Comparison of ENCODE assay signal across 8 cellular contexts in the genomic region with DNA sequence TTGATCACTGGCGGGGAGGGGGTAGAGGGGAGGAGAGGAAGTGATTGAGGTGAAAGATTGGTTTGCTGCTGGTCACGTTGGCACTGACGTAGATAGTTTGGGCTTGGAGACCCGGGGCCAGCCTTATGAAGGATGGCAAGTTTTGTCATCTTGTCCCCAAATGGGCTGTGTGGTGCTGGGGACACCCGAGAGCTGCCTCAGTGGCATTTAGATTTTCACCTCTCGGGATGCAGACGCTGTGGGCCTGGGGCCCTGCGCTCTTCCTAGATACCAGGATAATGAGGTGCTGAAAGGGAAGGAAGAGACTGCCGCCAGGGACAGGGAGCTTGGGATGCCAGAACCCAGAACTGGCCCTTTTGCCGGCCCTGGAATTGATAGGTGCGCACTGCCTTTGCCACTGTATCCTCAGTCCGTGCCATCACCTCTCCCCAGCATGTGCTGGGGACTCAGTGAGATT. TPM values are rescaled to one million over a fixed set of nuclear protein-coding genes. Genes with fewer than 3 reads are reported as not detected.
DNase-seq lines count a peak whose midpoint lies in the region; ATAC-seq and TF ChIP-seq lines count a peak whose summit lies in the region.

No MANE protein-coding gene starts in this region.

- no peaks in the 10 kb centered on the region for H3K9me3 Mint-ChIP-seq in activated naive CD8-positive, alpha-beta T cell treated with anti-CD3 and anti-CD28 coated beads for 36 hours
- H3K9me3 Mint-ChIP-seq in naive thymus-derived CD4-positive, alpha-beta T cell: no peaks in the 10 kb centered on the region

- H3K27me3 ChIP-seq in heart right ventricle (no peaks in the 10 kb centered on the region), upper lobe of left lung (no peaks in the 10 kb centered on the region)
- H3K27me3 ChIP-seq in naive thymus-derived CD4-positive, alpha-beta T cell (ENCODE audit: control insufficient read depth in 2 of 2, insufficient read depth in 2 of 2, low read length in 2 of 2): no peaks in the 10 kb centered on the region

- peak overlapping the region; percentile 87 for H3K27ac Mint-ChIP-seq in activated naive CD8-positive, alpha-beta T cell treated with anti-CD3 and anti-CD28 coated beads for 36 hours
- H3K27ac Mint-ChIP-seq in naive thymus-derived CD4-positive, alpha-beta T cell: peak overlapping the region; percentile 54 to 97 (median 93)

- no peak for TF ChIP-seq EP300 in upper lobe of left lung (IDR thresholded peaks at IDR 0.05)

- TF ChIP-seq CTCF in heart right ventricle (IDR thresholded peaks at IDR 0.05) (no peak), upper lobe of left lung (IDR thresholded peaks at IDR 0.05) (no peak)

- H3K4me1 ChIP-seq in heart right ventricle (peaks cover 15 to 54% (median 49%) of the 10 kb centered on the region in 9 donors), upper lobe of left lung (peaks cover 44 to 58% (median 52%) of the 10 kb centered on the region in 4 donors)
- H3K4me1 ChIP-seq in naive thymus-derived CD4-positive, alpha-beta T cell (ENCODE audit: control insufficient read depth in 2 of 2, insufficient read depth in 2 of 2, low read length in 2 of 2): peaks cover 19 to 22% of the 10 kb centered on the region in 2 donors

- H3K9me3 ChIP-seq in heart right ventricle: no peaks in the 10 kb centered on the region
- no peaks in the 10 kb centered on the region for H3K9me3 ChIP-seq in naive thymus-derived CD4-positive, alpha-beta T cell (ENCODE audit: control insufficient read depth in 2 of 3, low read length in 3 of 3)
- no peaks in the 10 kb centered on the region for H3K9me3 ChIP-seq in upper lobe of left lung

- peaks cover 21% of the 10 kb centered on the region for H3K36me3 Mint-ChIP-seq in activated naive CD8-positive, alpha-beta T cell treated with anti-CD3 and anti-CD28 coated beads for 36 hours
- H3K36me3 Mint-ChIP-seq in naive thymus-derived CD4-positive, alpha-beta T cell: peaks cover 0 to 27% (median 12%) of the 10 kb centered on the region in 5 donors

- H3K4me3 Mint-ChIP-seq in activated naive CD8-positive, alpha-beta T cell treated with anti-CD3 and anti-CD28 coated beads for 36 hours: no peak overlapping the region
- H3K4me3 Mint-ChIP-seq in naive thymus-derived CD4-positive, alpha-beta T cell: peak overlapping the region; percentile 42 to 93 (median 82)

- H3K27ac ChIP-seq in heart right ventricle (peak overlapping the region in 7 of 10 donors; percentile 92 to 100 (median 96)), upper lobe of left lung (peak overlapping the region; percentile 98 to 100 (median 98))
- H3K27ac ChIP-seq in naive thymus-derived CD4-positive, alpha-beta T cell (ENCODE audit: low read depth, low read length): peak overlapping the region; percentile 99

- WGBS in heart right ventricle, 2 donors: 63 to 69% methylated on average over 12 of the region's 12 CpGs
- 62 to 67% methylated on average over 10 to 12 of the region's 12 CpGs for WGBS in upper lobe of left lung, 2 donors

- peaks cover 20% of the 10 kb centered on the region for H3K27me3 Mint-ChIP-seq in activated naive CD8-positive, alpha-beta T cell treated with anti-CD3 and anti-CD28 coated beads for 36 hours
- H3K27me3 Mint-ChIP-seq in naive thymus-derived CD4-positive, alpha-beta T cell: peaks cover 0 to 2% (median 0%) of the 10 kb centered on the region in 5 donors

- POLR2A ChIA-PET in naive thymus-derived CD4-positive, alpha-beta T cell (lab: Charles Lee): interaction anchor here (0.8 to 1.5 kb wide), 5 partner anchors 8 to 109 kb away, joined by 3 to 4 read pairs (median 3); no protein-coding TSS in a partner anchor

- CTCF ChIA-PET in naive thymus-derived CD4-positive, alpha-beta T cell (lab: Charles Lee): interaction anchor here (1.0 to 2.7 kb wide), 13 partner anchors 17 to 111 kb away, joined by 3 to 10 read pairs (median 5); no protein-coding TSS in a partner anchor

- no peak for ATAC-seq in heart right ventricle
- no peak for ATAC-seq in Right ventricle myocardium inferior
- ATAC-seq in naive thymus-derived CD4-positive, alpha-beta T cell: no peak
- ATAC-seq in upper lobe of left lung (ENCODE audit: low FRiP score in 2 of 2): no peak

- DNase-seq in heart right ventricle (no peak), Right ventricle myocardium inferior (ENCODE audit: missing footprints) (no peak), upper lobe of left lung (no peak), NCI-H1436 (lab: John Stamatoyannopoulos, UW) (no peak), amniotic stem cell (lab: John Stamatoyannopoulos, UW) (no peak)
- no peak for DNase-seq in activated naive CD8-positive, alpha-beta T cell treated with anti-CD3 and anti-CD28 coated beads for 36 hours
- peak in 1 of 9 donors; percentile 7 for DNase-seq in naive thymus-derived CD4-positive, alpha-beta T cell
- no peak for DNase-seq in stimulated activated CD4-positive, alpha-beta T cell treated with anti-CD3 and anti-CD28 coated beads, Interleukin-15, amount 100 ng/mL, for 24 hours

- H3K36me3 ChIP-seq in heart right ventricle: peaks cover 0 to 31% (median 10%) of the 10 kb centered on the region in 9 donors
- H3K36me3 ChIP-seq in naive thymus-derived CD4-positive, alpha-beta T cell (ENCODE audit: control insufficient read depth in 2 of 3, insufficient read depth in 3 of 3, low read length in 3 of 3): peaks cover 0 to 28% (median 20%) of the 10 kb centered on the region in 3 experiments
- peaks cover 0 to 31% (median 22%) of the 10 kb centered on the region in 4 donors for H3K36me3 ChIP-seq in upper lobe of left lung

- H3K4me3 ChIP-seq in heart right ventricle (peak overlapping the region in 1 of 10 donors; percentile 72), upper lobe of left lung (peak overlapping the region in 1 of 4 donors; percentile 99)
- H3K4me3 ChIP-seq in naive thymus-derived CD4-positive, alpha-beta T cell (ENCODE audit: low read length): no peak overlapping the region

- intact Hi-C loops in heart right ventricle (cut with DNase I) (loop anchor here in 9 of 10 donors (2.0 to 5.0 kb wide), 8 partner anchors 39 to 74 kb away; no protein-coding TSS in a partner anchor), Right ventricle myocardium inferior (cut with DNase I) (loop anchor here (2.0 kb wide), 1 partner anchor 16 kb away; no protein-coding TSS in a partner anchor)
- intact Hi-C loops in naive thymus-derived CD4-positive, alpha-beta T cell (cut with micrococcal nuclease): loop anchor here in 1 of 2 donors (2.0 to 5.0 kb wide), 3 partner anchors 18 to 89 kb away; a partner anchor contains a TSS

- peaks cover 34% of the 10 kb centered on the region for H3K4me1 Mint-ChIP-seq in activated naive CD8-positive, alpha-beta T cell treated with anti-CD3 and anti-CD28 coated beads for 36 hours
- peaks cover 8 to 40% (median 21%) of the 10 kb centered on the region in 7 donors for H3K4me1 Mint-ChIP-seq in naive thymus-derived CD4-positive, alpha-beta T cell

- no peak for TF ChIP-seq POLR2A in upper lobe of left lung (IDR thresholded peaks at IDR 0.05)

RNA-seq across cellular contexts. Expression of a gene that starts 1.4 kb away (rescaled TPM):
- total RNA-seq in heart right ventricle: 100 to 1,000 TPM in 2 of 10 donors, 10 to 100 TPM in 6, 1 to 10 TPM in 2; 7.7 to 189 (median 17.0) TPM
- polyA plus RNA-seq in heart right ventricle: 10 to 100 TPM; 13.5 to 30.2 TPM
- 12.2 TPM for total RNA-seq in Right ventricle myocardium inferior
- 10 to 100 TPM; 16.6 to 17.9 TPM for total RNA-seq in activated naive CD8-positive, alpha-beta T cell treated with anti-CD3 and anti-CD28 coated beads for 36 hours
- total RNA-seq in naive thymus-derived CD4-positive, alpha-beta T cell: 100 to 1,000 TPM in 3 of 5 experiments, 1 to 10 TPM in 2; 8.1 to 281 (median 110) TPM
- 100 to 1,000 TPM in 1 of 2 donors, 10 to 100 TPM in 1; 58.4 to 206 TPM for polyA plus RNA-seq in naive thymus-derived CD4-positive, alpha-beta T cell
- total RNA-seq in upper lobe of left lung: 100 to 1,000 TPM in 3 of 6 donors, 10 to 100 TPM in 3; 67.1 to 173 (median 114) TPM

RNA-seq across cellular contexts. Expression of a gene that starts 17.2 kb away (rescaled TPM):
- total RNA-seq in heart right ventricle (10 to 100 TPM; 14.7 to 28.4 (median 17.1) TPM), Right ventricle myocardium inferior (16.7 TPM), upper lobe of left lung (100 to 1,000 TPM in 2 of 6 donors, 10 to 100 TPM in 4; 79.2 to 348 (median 92.3) TPM)
- 10 to 100 TPM; 18.5 to 18.7 TPM for polyA plus RNA-seq in heart right ventricle
- total RNA-seq in activated naive CD8-positive, alpha-beta T cell treated with anti-CD3 and anti-CD28 coated beads for 36 hours: 10 to 100 TPM; 39.1 to 43.7 TPM
- 10 to 100 TPM; 66.6 to 84.3 (median 82.0) TPM for total RNA-seq in naive thymus-derived CD4-positive, alpha-beta T cell
- polyA plus RNA-seq in naive thymus-derived CD4-positive, alpha-beta T cell: 10 to 100 TPM; 36.1 to 52.3 TPM
